12 cellular contexts compared by ENCODE assay signal in the genomic region with DNA sequence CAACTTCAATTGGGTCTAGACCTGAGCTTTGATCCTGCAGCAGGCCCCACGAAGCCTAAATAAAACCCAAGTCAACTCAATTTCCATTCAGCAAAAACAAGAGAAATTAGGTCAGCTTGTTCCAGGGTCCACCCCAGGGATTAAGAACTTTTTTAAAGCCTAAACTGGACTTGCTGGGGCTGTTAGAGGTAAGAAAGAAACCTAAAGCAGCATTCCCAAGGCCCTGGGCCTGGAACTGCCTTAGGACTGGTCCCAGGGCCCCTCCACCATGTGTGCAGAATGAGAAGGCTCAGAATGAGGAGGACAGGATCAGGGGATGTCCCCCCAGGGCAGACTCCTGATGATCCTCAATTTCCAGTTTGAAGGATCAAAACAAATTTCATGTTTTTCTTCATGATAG.
"Had no signal": no experiment of that assay in that cellular context is flagged by ENCODE, and none has a peak within 500 bp of the region (broad histone marks: within the 10 kb centered on the region; RNA-seq: fewer than 3 reads in every experiment).

No MANE protein-coding gene starts in this region.

- ATAC-seq: activated T-helper 17 cell treated with anti-CD3 and anti-CD28 coated beads, Interleukin-2, amount 50 U/mL, for 72 hours; stimulated activated effector memory CD8-positive, alpha-beta T cell treated with anti-CD3 and anti-CD28 coated beads, Interleukin-12 subunit alpha, Interleukin-12 subunit beta, amount 100 ng/mL, for 72 hours had no signal

- H3K4me3 Mint-ChIP-seq: activated naive CD4-positive, alpha-beta T cell treated with anti-CD3 and anti-CD28 coated beads for 36 hours; activated T-helper 17 cell treated with anti-CD3 and anti-CD28 coated beads, Interleukin-2, amount 50 U/mL, for 72 hours; central memory CD8-positive, alpha-beta T cell; nephron progenitor cell; stimulated activated effector memory CD8-positive, alpha-beta T cell treated with anti-CD3 and anti-CD28 coated beads, Interleukin-12 subunit alpha, Interleukin-12 subunit beta, amount 100 ng/mL, for 72 hours had no signal

- H3K27ac Mint-ChIP-seq: activated T-helper 17 cell treated with anti-CD3 and anti-CD28 coated beads, Interleukin-2, amount 50 U/mL, for 72 hours; nephron progenitor cell had no signal

- H3K36me3 Mint-ChIP-seq: immature natural killer cell had no signal

- H3K27me3 Mint-ChIP-seq: activated T-helper 17 cell treated with anti-CD3 and anti-CD28 coated beads, Interleukin-2, amount 50 U/mL, for 72 hours; central memory CD8-positive, alpha-beta T cell had no signal

- H3K4me3 ChIP-seq: ovary, tibial nerve had no signal

- H3K9me3 Mint-ChIP-seq: activated naive CD4-positive, alpha-beta T cell treated with anti-CD3 and anti-CD28 coated beads for 36 hours; activated T-helper 17 cell treated with anti-CD3 and anti-CD28 coated beads, Interleukin-2, amount 50 U/mL, for 72 hours; central memory CD8-positive, alpha-beta T cell; nephron progenitor cell; stimulated activated effector memory CD8-positive, alpha-beta T cell treated with anti-CD3 and anti-CD28 coated beads, Interleukin-12 subunit alpha, Interleukin-12 subunit beta, amount 100 ng/mL, for 72 hours had no signal

- H3K9me3 ChIP-seq: ovary, tibial nerve had no signal

- H3K27ac ChIP-seq: ovary had no signal

- DNase-seq: activated CD4-positive, alpha-beta T cell treated with anti-CD3 and anti-CD28 coated beads, Interleukin-2, amount 50 U/mL, for 1 hour; activated naive CD4-positive, alpha-beta T cell treated with anti-CD3 and anti-CD28 coated beads for 36 hours; activated T-cell treated with anti-CD3 and anti-CD28 coated beads for 4 hours; immature natural killer cell; left cardiac atrium; nephron progenitor cell; ovary; T-helper 2 cell had no signal

- H3K36me3 ChIP-seq: ovary, tibial nerve had no signal

- H3K27me3 ChIP-seq: ovary, tibial nerve had no signal
